Comparison of ENCODE assay signal across 1 cellular context in the genomic region with DNA sequence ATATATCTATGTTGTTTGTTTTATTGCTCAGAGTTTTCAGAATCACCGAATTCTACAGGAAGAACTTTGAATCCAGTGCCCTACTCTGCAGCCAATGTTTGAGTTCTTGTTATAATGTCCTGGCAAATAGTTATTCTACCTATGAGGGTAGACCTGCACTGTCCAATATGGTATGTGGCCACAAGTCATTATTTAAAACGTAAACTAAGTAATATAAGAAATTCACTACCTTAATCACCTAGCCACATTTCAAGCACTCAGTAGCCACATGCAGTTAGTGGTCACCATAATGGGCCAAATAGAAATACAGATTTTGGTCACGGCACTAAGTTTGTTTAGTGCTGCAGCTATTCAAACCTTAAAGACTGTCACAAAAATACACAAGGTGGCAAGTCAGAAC.
A peak's percentile ranks its signal among the peaks of the same experiment; 100 is the strongest.
TF ChIP-seq lines count a peak whose summit lies in the region.

No MANE protein-coding gene starts in this region.

TF ChIP-seq in GM12878, 131 proteins besides CTCF, POLR2A, EP300 and RAD21:
- TF ChIP-seq, protein P1, sequence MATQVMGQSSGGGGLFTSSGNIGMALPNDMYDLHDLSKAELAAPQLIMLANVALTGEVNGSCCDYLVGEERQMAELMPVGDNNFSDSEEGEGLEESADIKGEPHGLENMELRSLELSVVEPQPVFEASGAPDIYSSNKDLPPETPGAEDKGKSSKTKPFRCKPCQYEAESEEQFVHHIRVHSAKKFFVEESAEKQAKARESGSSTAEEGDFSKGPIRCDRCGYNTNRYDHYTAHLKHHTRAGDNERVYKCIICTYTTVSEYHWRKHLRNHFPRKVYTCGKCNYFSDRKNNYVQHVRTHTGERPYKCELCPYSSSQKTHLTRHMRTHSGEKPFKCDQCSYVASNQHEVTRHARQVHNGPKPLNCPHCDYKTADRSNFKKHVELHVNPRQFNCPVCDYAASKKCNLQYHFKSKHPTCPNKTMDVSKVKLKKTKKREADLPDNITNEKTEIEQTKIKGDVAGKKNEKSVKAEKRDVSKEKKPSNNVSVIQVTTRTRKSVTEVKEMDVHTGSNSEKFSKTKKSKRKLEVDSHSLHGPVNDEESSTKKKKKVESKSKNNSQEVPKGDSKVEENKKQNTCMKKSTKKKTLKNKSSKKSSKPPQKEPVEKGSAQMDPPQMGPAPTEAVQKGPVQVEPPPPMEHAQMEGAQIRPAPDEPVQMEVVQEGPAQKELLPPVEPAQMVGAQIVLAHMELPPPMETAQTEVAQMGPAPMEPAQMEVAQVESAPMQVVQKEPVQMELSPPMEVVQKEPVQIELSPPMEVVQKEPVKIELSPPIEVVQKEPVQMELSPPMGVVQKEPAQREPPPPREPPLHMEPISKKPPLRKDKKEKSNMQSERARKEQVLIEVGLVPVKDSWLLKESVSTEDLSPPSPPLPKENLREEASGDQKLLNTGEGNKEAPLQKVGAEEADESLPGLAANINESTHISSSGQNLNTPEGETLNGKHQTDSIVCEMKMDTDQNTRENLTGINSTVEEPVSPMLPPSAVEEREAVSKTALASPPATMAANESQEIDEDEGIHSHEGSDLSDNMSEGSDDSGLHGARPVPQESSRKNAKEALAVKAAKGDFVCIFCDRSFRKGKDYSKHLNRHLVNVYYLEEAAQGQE (IDR thresholded peaks at IDR 0.05; ENCODE audit: low read depth, low read length) = no peak
- peak; percentile 50 for TF ChIP-seq RUNX3 (IDR thresholded peaks at IDR 0.05; ENCODE audit: low read length)
TF ChIP-seq in GM12878: peak in this region for 1.
